Comparison of ENCODE assay signal across 11 cellular contexts in the genomic region with DNA sequence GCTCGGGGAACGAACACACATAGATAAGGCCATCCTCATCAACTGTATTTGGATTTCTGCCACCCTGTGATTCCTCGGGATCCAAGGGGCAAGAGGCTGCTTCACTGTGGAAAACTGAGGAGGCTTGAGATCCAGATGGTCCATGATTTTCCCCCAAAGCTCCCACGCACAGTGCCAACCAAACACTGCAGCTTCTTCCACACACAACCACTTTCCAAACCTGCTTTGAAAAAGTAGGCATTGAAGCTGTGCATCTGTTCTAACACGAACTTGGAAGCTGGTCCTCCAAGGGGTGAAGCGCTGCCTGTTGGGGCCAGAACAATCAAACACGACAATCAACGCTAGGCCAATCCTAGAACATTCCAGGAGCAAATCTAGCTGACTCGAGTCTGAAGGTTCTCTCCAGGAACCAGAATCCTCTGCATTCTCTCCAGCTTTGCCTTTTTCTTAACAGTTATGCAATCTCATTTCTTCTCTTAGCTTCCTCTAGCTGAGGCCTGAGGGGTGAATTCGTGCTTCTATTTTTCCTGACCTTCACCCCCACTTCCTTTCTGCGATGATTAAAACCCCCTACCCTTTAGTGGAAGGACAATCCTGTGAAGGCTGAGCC.
DNase-seq lines count a peak whose midpoint lies in the region; ATAC-seq and TF ChIP-seq lines count a peak whose summit lies in the region.
"Had no signal": no experiment of that assay in that cellular context is flagged by ENCODE, and none has a peak within 500 bp of the region (broad histone marks: within the 10 kb centered on the region; RNA-seq: fewer than 3 reads in every experiment).

No MANE protein-coding gene starts in this region.

- no peak overlapping the region for H3K4me3 ChIP-seq in HL-60 (replicated peaks; ENCODE audit: insufficient read depth, low read length)
- H3K4me3 ChIP-seq in hepatocyte = no peak overlapping the region
- no peak overlapping the region for H3K4me3 ChIP-seq in sigmoid colon

- H3K4me1 ChIP-seq in hepatocyte (ENCODE audit: insufficient read depth) (peaks cover 6% of the 10 kb centered on the region), sigmoid colon (no peaks in the 10 kb centered on the region)

- 0 out of 2 replicates have a peak overlapping the region, but pooled peaks have one; percentile 3 for H3K27ac ChIP-seq in HL-60 (replicated peaks)
- peak overlapping the region; percentile 85 for H3K27ac ChIP-seq in hepatocyte
- peak overlapping the region in 3 of 4 donors; percentile 54 to 64 (median 63) for H3K27ac ChIP-seq in sigmoid colon

- H3K79me2 ChIP-seq in hepatocyte = no peaks in the 10 kb centered on the region

- H3K9me3 Mint-ChIP-seq in brain (peaks cover 0 to 2% (median 0%) of the 10 kb centered on the region in 5 experiments), glutamatergic neuron (ENCODE audit: unreplicated experiment) (peaks cover 4% of the 10 kb centered on the region)
- no peaks in the 10 kb centered on the region for H3K9me3 Mint-ChIP-seq in natural killer cell treated with Interleukin-12 subunit alpha and Interleukin-12 subunit beta and Interleukin-15 and Interleukin-18, amount 100 ng/mL, for 72 hours
- H3K9me3 Mint-ChIP-seq: CD4-positive, CD25-positive, alpha-beta regulatory T cell had no signal

- H3K4me1 Mint-ChIP-seq in brain = peaks cover 73% of the 10 kb centered on the region
- H3K4me1 Mint-ChIP-seq in natural killer cell treated with Interleukin-12 subunit alpha and Interleukin-12 subunit beta and Interleukin-15 and Interleukin-18, amount 100 ng/mL, for 72 hours (ENCODE audit: low read depth in 2 of 2) = no peaks in the 10 kb centered on the region
- H3K4me1 Mint-ChIP-seq in glutamatergic neuron (ENCODE audit: low read depth, unreplicated experiment) = peaks cover 5% of the 10 kb centered on the region
- H3K4me1 Mint-ChIP-seq: CD4-positive, CD25-positive, alpha-beta regulatory T cell had no signal

- H3K9me2 ChIP-seq in hepatocyte (replicated peaks; ENCODE audit: insufficient read depth) = no peaks in the 10 kb centered on the region

- TF ChIP-seq POLR2A in sigmoid colon (IDR thresholded peaks at IDR 0.05) = no peak

- no peak for TF ChIP-seq CTCF in HL-60 (IDR thresholded peaks at IDR 0.05; ENCODE audit: insufficient read depth, low read length)
- TF ChIP-seq CTCF in brain (conservative IDR thresholded peaks at IDR 0.05) = no peak
- no peak for TF ChIP-seq CTCF in hepatocyte (IDR thresholded peaks at IDR 0.05; ENCODE audit: poor library complexity)
- no peak for TF ChIP-seq CTCF in sigmoid colon (IDR thresholded peaks at IDR 0.05)
- TF ChIP-seq CTCF in glutamatergic neuron (IDR thresholded peaks at IDR 0.05; ENCODE audit: partially characterized antibody, unreplicated experiment) = no peak

- H3K36me3 ChIP-seq in hepatocyte (replicated peaks; ENCODE audit: insufficient read depth, low read depth) (no peaks in the 10 kb centered on the region), sigmoid colon (peaks cover 0 to 50% (median 6%) of the 10 kb centered on the region in 4 donors)

- H3K4me3 Mint-ChIP-seq in brain (peak overlapping the region in 2 of 5 experiments; percentile 6 to 22), glutamatergic neuron (ENCODE audit: unreplicated experiment) (no peak overlapping the region)
- H3K4me3 Mint-ChIP-seq in natural killer cell treated with Interleukin-12 subunit alpha and Interleukin-12 subunit beta and Interleukin-15 and Interleukin-18, amount 100 ng/mL, for 72 hours = no peak overlapping the region
- H3K4me3 Mint-ChIP-seq: CD4-positive, CD25-positive, alpha-beta regulatory T cell had no signal

- H3K27me3 Mint-ChIP-seq in brain (peaks cover 6% of the 10 kb centered on the region), glutamatergic neuron (ENCODE audit: unreplicated experiment) (peaks cover 12% of the 10 kb centered on the region)
- peaks cover 0 to 2% of the 10 kb centered on the region in 2 donors for H3K27me3 Mint-ChIP-seq in natural killer cell treated with Interleukin-12 subunit alpha and Interleukin-12 subunit beta and Interleukin-15 and Interleukin-18, amount 100 ng/mL, for 72 hours

- H3K27ac Mint-ChIP-seq in brain (peak overlapping the region in 3 of 5 experiments; percentile 78 to 93 (median 87)), glutamatergic neuron (ENCODE audit: unreplicated experiment) (no peak overlapping the region)
- H3K27ac Mint-ChIP-seq in natural killer cell treated with Interleukin-12 subunit alpha and Interleukin-12 subunit beta and Interleukin-15 and Interleukin-18, amount 100 ng/mL, for 72 hours = no peak overlapping the region
- H3K27ac Mint-ChIP-seq: CD4-positive, CD25-positive, alpha-beta regulatory T cell had no signal

- 78% methylated on average over 11 of the region's 11 CpGs for WGBS in hepatocyte (ENCODE audit: low lambda C conversion rate, missing lambda C conversion rate)
- 75 to 77% methylated on average over 11 of the region's 11 CpGs for WGBS in sigmoid colon, 2 donors

- H3K27me3 ChIP-seq in HL-60 (ENCODE audit: insufficient read depth, poor library complexity, severe bottlenecking) (no peaks in the 10 kb centered on the region), hepatocyte (no peaks in the 10 kb centered on the region), sigmoid colon (no peaks in the 10 kb centered on the region)

- H2AFZ ChIP-seq in hepatocyte = no peak overlapping the region

- DNase-seq in HL-60 (ENCODE audit: low read depth in 1 of 2, low spot score in 1 of 2) (no peak), hepatocyte (ENCODE audit: low spot score) (no peak), sigmoid colon (peak; percentile 39), glutamatergic neuron (no peak), activated T-cell treated with anti-CD3 and anti-CD28 coated beads for 4 hours (no peak), activated gamma-delta T cell (lab: John Stamatoyannopoulos, UW) (no peak)
- DNase-seq in natural killer cell treated with Interleukin-12 subunit alpha and Interleukin-12 subunit beta and Interleukin-15 and Interleukin-18, amount 100 ng/mL, for 72 hours (ENCODE audit: low spot score) = no peak
- DNase-seq: CD4-positive, CD25-positive, alpha-beta regulatory T cell; Karpas-422; NCI-H2107 had no signal

- no peaks in the 10 kb centered on the region for H3K9me3 ChIP-seq in hepatocyte (ENCODE audit: low read depth)
- no peaks in the 10 kb centered on the region for H3K9me3 ChIP-seq in sigmoid colon

- intact Hi-C loops in sigmoid colon (cut with DNase I) = no loop called here

- no peak for ATAC-seq in natural killer cell treated with Interleukin-12 subunit alpha and Interleukin-12 subunit beta and Interleukin-15 and Interleukin-18, amount 100 ng/mL, for 72 hours

- H4K20me1 ChIP-seq in hepatocyte (ENCODE audit: insufficient read depth, poor library complexity, severe bottlenecking) = no peaks in the 10 kb centered on the region

- no peaks in the 10 kb centered on the region for H3K36me3 Mint-ChIP-seq in brain
- H3K36me3 Mint-ChIP-seq in natural killer cell treated with Interleukin-12 subunit alpha and Interleukin-12 subunit beta and Interleukin-15 and Interleukin-18, amount 100 ng/mL, for 72 hours = no peaks in the 10 kb centered on the region
- no peaks in the 10 kb centered on the region for H3K36me3 Mint-ChIP-seq in glutamatergic neuron (ENCODE audit: unreplicated experiment)
- H3K36me3 Mint-ChIP-seq: CD4-positive, CD25-positive, alpha-beta regulatory T cell had no signal

- no peak overlapping the region for H3K4me2 ChIP-seq in hepatocyte

- TF ChIP-seq EP300 in sigmoid colon (IDR thresholded peaks at IDR 0.05) = no peak

Comparison
In these comparisons a context has a peak if more than half of its experiments do, and no peak if none do; other contexts are left out.
1. H3K27ac ChIP-seq: peak in every context shown above with its lines; median percentile 85 in hepatocyte; 63 in sigmoid colon; 3 in HL-60.
2. H3K27ac Mint-ChIP-seq: peak in brain (3 of 5); none in natural killer cell treated with Interleukin-12 subunit alpha and Interleukin-12 subunit beta and Interleukin-15 and Interleukin-18, amount 100 ng/mL, for 72 hours (0 of 2) and glutamatergic neuron (single experiment).